In the genomic region with DNA sequence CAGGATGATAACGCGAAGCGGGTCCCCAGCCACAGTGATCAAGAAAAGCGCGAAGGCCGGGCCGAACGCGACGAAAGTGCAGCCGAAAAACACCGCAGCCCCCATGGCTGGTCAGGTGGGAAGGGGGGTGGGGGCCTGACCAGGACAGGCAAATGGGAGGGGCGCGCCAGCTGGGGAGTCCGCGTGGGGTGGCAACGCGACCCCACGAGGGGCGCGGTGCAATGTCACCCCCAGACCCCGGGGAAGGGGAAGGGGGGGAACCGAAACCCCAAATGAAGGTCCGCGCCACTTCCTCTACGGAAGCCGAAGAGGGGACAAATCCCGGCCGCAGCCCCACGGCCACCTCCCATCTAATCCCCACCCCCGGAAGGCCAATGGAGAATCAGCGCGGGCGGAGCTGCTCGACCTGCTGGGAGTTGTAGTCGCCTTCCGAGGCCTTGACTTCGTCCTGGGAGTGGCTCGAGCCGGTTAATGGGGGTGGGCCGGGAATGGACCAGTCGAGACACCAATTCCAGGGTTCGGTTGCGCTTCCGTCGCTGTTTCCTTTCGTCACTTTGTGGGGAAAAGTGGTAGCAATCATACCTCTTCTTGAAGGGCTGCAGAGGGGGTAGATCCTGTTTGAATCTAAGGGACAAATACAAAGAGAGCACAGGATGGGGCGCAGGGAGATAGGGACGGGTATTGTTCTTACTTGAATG, we compare ENCODE assay signal across 8 cellular contexts. TPM values are rescaled to one million over a fixed set of nuclear protein-coding genes. Genes with fewer than 3 reads are reported as not detected.
DNase-seq lines count a peak whose midpoint lies in the region; ATAC-seq and TF ChIP-seq lines count a peak whose summit lies in the region.

Gene APH1A, minus strand, starts transcription at position 311 of the 698 bp plus-strand sequence. Its CDS starts 206 bp downstream, at position 105.

- no peaks in the 10 kb centered on the region for H3K9me3 ChIP-seq in naive thymus-derived CD4-positive, alpha-beta T cell (ENCODE audit: control insufficient read depth in 2 of 3, low read length in 3 of 3)

- no peaks in the 10 kb centered on the region for H3K27me3 Mint-ChIP-seq in naive thymus-derived CD4-positive, alpha-beta T cell
- no peaks in the 10 kb centered on the region for H3K27me3 Mint-ChIP-seq in stimulated activated memory B cell treated with anti-CD40 and anti-IgM and Interleukin-4, amounts not matched to agents 10 μg/mL and 1 μg/mL and 100 μg/mL, for 72 hours

- peak within 1 kb of the TSS; percentile 87 for H3K4me3 ChIP-seq in naive thymus-derived CD4-positive, alpha-beta T cell (ENCODE audit: low read length)

- intact Hi-C loops in naive thymus-derived CD4-positive, alpha-beta T cell (cut with micrococcal nuclease) = loop anchor here (1.0 to 5.0 kb wide), 12 partner anchors 12 to 738 kb away; partner anchors contain the start of genes ANP32E (in 2 of the 2), MRPS21 (in 2 of the 2), RPRD2 (in 2 of the 2) and CIART (in 1 of the 2)

- H3K4me3 Mint-ChIP-seq in naive thymus-derived CD4-positive, alpha-beta T cell = peak within 1 kb of the TSS; percentile 94 to 99 (median 96)
- peak within 1 kb of the TSS; percentile 90 for H3K4me3 Mint-ChIP-seq in stimulated activated memory B cell treated with anti-CD40 and anti-IgM and Interleukin-4, amounts not matched to agents 10 μg/mL and 1 μg/mL and 100 μg/mL, for 72 hours

- peaks cover 14 to 39% (median 18%) of the 10 kb centered on the region in 3 experiments for H3K36me3 ChIP-seq in naive thymus-derived CD4-positive, alpha-beta T cell (ENCODE audit: control insufficient read depth in 2 of 3, insufficient read depth in 3 of 3, low read length in 3 of 3)

- peaks cover 25 to 39% (median 30%) of the 10 kb centered on the region in 7 donors for H3K4me1 Mint-ChIP-seq in naive thymus-derived CD4-positive, alpha-beta T cell
- H3K4me1 Mint-ChIP-seq in stimulated activated memory B cell treated with anti-CD40 and anti-IgM and Interleukin-4, amounts not matched to agents 10 μg/mL and 1 μg/mL and 100 μg/mL, for 72 hours = peaks cover 29% of the 10 kb centered on the region

- CTCF ChIA-PET in RWPE1 (lab: Yijun Ruan, JAX) = interaction anchor here (0.6 to 1.3 kb wide), 2 partner anchors 11 to 13 kb away, joined by 3 to 5 read pairs; partner anchors contain the start of gene CA14
- CTCF ChIA-PET in naive thymus-derived CD4-positive, alpha-beta T cell (lab: Charles Lee) = interaction anchor here (0.7 to 2.2 kb wide), 2 partner anchors 13 to 342 kb away, joined by 3 to 12 read pairs; no protein-coding TSS in a partner anchor

- H3K27me3 ChIP-seq in naive thymus-derived CD4-positive, alpha-beta T cell (ENCODE audit: control insufficient read depth in 2 of 2, insufficient read depth in 2 of 2, low read length in 2 of 2) = no peaks in the 10 kb centered on the region

- peak within 1 kb of the TSS; percentile 88 to 99 (median 94) for H3K27ac Mint-ChIP-seq in naive thymus-derived CD4-positive, alpha-beta T cell
- peak within 1 kb of the TSS; percentile 99 for H3K27ac Mint-ChIP-seq in stimulated activated memory B cell treated with anti-CD40 and anti-IgM and Interleukin-4, amounts not matched to agents 10 μg/mL and 1 μg/mL and 100 μg/mL, for 72 hours

- TF ChIP-seq CTCF in RWPE1 (conservative IDR thresholded peaks at IDR 0.05; ENCODE audit: low read depth) = no peak

- POLR2A ChIA-PET in RWPE1 (lab: Yijun Ruan, JAX; ENCODE audit: low non-redundant PET) = interaction anchor here (0.6 kb wide), 1 partner anchor 24 kb away, joined by 3 read pairs; no protein-coding TSS in a partner anchor
- POLR2A ChIA-PET in naive thymus-derived CD4-positive, alpha-beta T cell (lab: Charles Lee) = interaction anchor here (0.6 to 2.5 kb wide), 11 partner anchors 10 to 625 kb away, joined by 3 to 19 read pairs (median 5); partner anchors contain the start of genes CIART and RPRD2

- peak within 1 kb of the TSS; percentile 84 for H3K27ac ChIP-seq in RWPE1
- peak within 1 kb of the TSS; percentile 97 for H3K27ac ChIP-seq in naive thymus-derived CD4-positive, alpha-beta T cell (ENCODE audit: low read depth, low read length)

- DNase-seq in EH (ENCODE audit: low read depth) (peak; percentile 97), H4 (ENCODE audit: low spot score) (peak; percentile 94), LoVo (ENCODE audit: low spot score) (peak; percentile 93), RWPE1 (ENCODE audit: low spot score) (peak; percentile 98), fibroblast of gingiva (ENCODE audit: low read depth) (peak; percentile 97)
- DNase-seq in activated T-helper 1 cell treated with anti-CD3 and anti-CD28 coated beads, Interleukin-2, amount 50 U/mL, for 16 hours (ENCODE audit: low read depth in 1 of 2, low spot score in 1 of 2) = peak; percentile 82 to 83
- peak; percentile 69 to 92 (median 89) for DNase-seq in naive thymus-derived CD4-positive, alpha-beta T cell

- peaks cover 3 to 36% (median 12%) of the 10 kb centered on the region in 5 donors for H3K36me3 Mint-ChIP-seq in naive thymus-derived CD4-positive, alpha-beta T cell
- H3K36me3 Mint-ChIP-seq in stimulated activated memory B cell treated with anti-CD40 and anti-IgM and Interleukin-4, amounts not matched to agents 10 μg/mL and 1 μg/mL and 100 μg/mL, for 72 hours = peaks cover 24% of the 10 kb centered on the region

- H3K9me3 Mint-ChIP-seq in naive thymus-derived CD4-positive, alpha-beta T cell = peaks cover 0 to 7% (median 0%) of the 10 kb centered on the region in 11 donors
- no peaks in the 10 kb centered on the region for H3K9me3 Mint-ChIP-seq in stimulated activated memory B cell treated with anti-CD40 and anti-IgM and Interleukin-4, amounts not matched to agents 10 μg/mL and 1 μg/mL and 100 μg/mL, for 72 hours

- ATAC-seq in naive thymus-derived CD4-positive, alpha-beta T cell = peak; percentile 97
- ATAC-seq in stimulated activated memory B cell treated with anti-CD40 and anti-IgM and Interleukin-4, amounts not matched to agents 10 μg/mL and 1 μg/mL and 100 μg/mL, for 72 hours = peak; percentile 99

- peaks cover 13 to 20% of the 10 kb centered on the region in 2 donors for H3K4me1 ChIP-seq in naive thymus-derived CD4-positive, alpha-beta T cell (ENCODE audit: control insufficient read depth in 2 of 2, insufficient read depth in 2 of 2, low read length in 2 of 2)

RNA-seq across cellular contexts. Expression of gene APH1A, which starts in this region (rescaled TPM):
- total RNA-seq in H4 (2014; rRNA removed; shearing (Covaris generic)) = 129 and 140 TPM in 2 replicates
- 100 to 1,000 TPM; 112 to 143 (median 127) TPM for total RNA-seq in naive thymus-derived CD4-positive, alpha-beta T cell
- 10 to 100 TPM; 70.7 to 81.4 TPM for polyA plus RNA-seq in naive thymus-derived CD4-positive, alpha-beta T cell

Comparison
In these comparisons a context has a peak if more than half of its experiments do, and no peak if none do; other contexts are left out.
1. Peak in every context shown above with its lines: DNase-seq, ATAC-seq, H3K4me3 ChIP-seq and H3K27ac ChIP-seq.